8 cellular contexts compared by ENCODE assay signal in genomic region chr13:24995225-24995804, GRCh38.
A peak's percentile ranks its signal among the peaks of the same experiment; 100 is the strongest.
DNase-seq lines count a peak whose midpoint lies in the region; ATAC-seq and TF ChIP-seq lines count a peak whose summit lies in the region.

No MANE protein-coding gene starts in this region.

- intact Hi-C loops in body of pancreas (cut with DNase I) = no loop called here

- H3K27me3 ChIP-seq in HAP-1 (ENCODE audit: low read depth) (no peaks in the 10 kb centered on the region; the same call in 1 of the 2 replicates), body of pancreas (no peaks in the 10 kb centered on the region)

- no peak for TF ChIP-seq POLR2A in body of pancreas (IDR thresholded peaks at IDR 0.05)

- H3K4me1 ChIP-seq in HAP-1 (no peaks in the 10 kb centered on the region; the same call in 1 of the 2 replicates), body of pancreas (no peaks in the 10 kb centered on the region)

- WGBS in body of pancreas, 2 donors = 1 to 3% methylated on average over 6 of the region's 6 CpGs

- no peak overlapping the region for H3K27ac Mint-ChIP-seq in immature natural killer cell

- TF ChIP-seq CTCF in body of pancreas (IDR thresholded peaks at IDR 0.05) = peak; percentile 49 to 80 (median 68)

- H3K27me3 Mint-ChIP-seq in immature natural killer cell (ENCODE audit: low read depth in 3 of 3) = peaks cover 1 to 14% (median 5%) of the 10 kb centered on the region in 3 donors

- H3K9me3 Mint-ChIP-seq in immature natural killer cell = no peaks in the 10 kb centered on the region

- peak; percentile 75 for DNase-seq in DMS153 treated with DMSO at 0.1 percent for 48 hours (lab: John Stamatoyannopoulos, UW; ENCODE audit: unreplicated experiment)
- DNase-seq in HAP-1 (ENCODE audit: low spot score in 2 of 2) = peak; percentile 81 to 87
- peak; percentile 19 for DNase-seq in NCI-H2081 treated with DMSO at 0.1 percent for 48 hours (lab: John Stamatoyannopoulos, UW)
- DNase-seq in T-helper 1 cell = peak in 4 of 5 donors; percentile 15 to 69 (median 41)
- DNase-seq in body of pancreas = peak; percentile 60 to 76 (median 71)
- peak; percentile 35 to 58 (median 42) for DNase-seq in immature natural killer cell
- DNase-seq in stimulated activated CD4-positive, alpha-beta T cell treated with anti-CD3 and anti-CD28 coated beads, Interleukin-2, amount 100 ng/mL, for 4 hours (ENCODE audit: low read depth) = peak; percentile 38

- no peaks in the 10 kb centered on the region for H3K36me3 ChIP-seq in HAP-1 (replicated peaks)
- no peaks in the 10 kb centered on the region for H3K36me3 ChIP-seq in body of pancreas (replicated peaks in 1 of 2; ENCODE audit: insufficient read depth in 1 of 2, low read depth in 2 of 2)

- peaks cover 0 to 3% of the 10 kb centered on the region in 2 donors for H3K4me1 Mint-ChIP-seq in immature natural killer cell

- H3K4me3 ChIP-seq in HAP-1 (no peak overlapping the region), body of pancreas (no peak overlapping the region)

- in situ Hi-C loops in HAP-1 (cut with MboI; ENCODE audit: low sequenced_read_pairs) = no loop called here

- H3K27ac ChIP-seq in body of pancreas = no peak overlapping the region

- peak; percentile 71 for ATAC-seq in body of pancreas
- ATAC-seq in HG03025 (IDR thresholded peaks at IDR 0.05; ENCODE audit: low FRiP score, unreplicated experiment) = no peak

- no peak overlapping the region for H3K4me3 Mint-ChIP-seq in immature natural killer cell

- H3K36me3 Mint-ChIP-seq in immature natural killer cell = no peaks in the 10 kb centered on the region

- H3K9me3 ChIP-seq in HAP-1 = 0 out of 2 replicates have a peak, but pooled peaks cover 2% of the 10 kb centered on the region
- no peaks in the 10 kb centered on the region for H3K9me3 ChIP-seq in body of pancreas

Comparison
In these comparisons a context has a peak if more than half of its experiments do, and no peak if none do; other contexts are left out.
1. DNase-seq: peak in every context shown above with its lines; median percentile 84 in HAP-1; 75 in DMS153 treated with DMSO at 0.1 percent for 48 hours; 71 in body of pancreas; 42 in immature natural killer cell; 41 in T-helper 1 cell; 38 in stimulated activated CD4-positive, alpha-beta T cell treated with anti-CD3 and anti-CD28 coated beads, Interleukin-2, amount 100 ng/mL, for 4 hours; 19 in NCI-H2081 treated with DMSO at 0.1 percent for 48 hours.